Comparison of ENCODE assay signal across 9 cellular contexts in the genomic region with DNA sequence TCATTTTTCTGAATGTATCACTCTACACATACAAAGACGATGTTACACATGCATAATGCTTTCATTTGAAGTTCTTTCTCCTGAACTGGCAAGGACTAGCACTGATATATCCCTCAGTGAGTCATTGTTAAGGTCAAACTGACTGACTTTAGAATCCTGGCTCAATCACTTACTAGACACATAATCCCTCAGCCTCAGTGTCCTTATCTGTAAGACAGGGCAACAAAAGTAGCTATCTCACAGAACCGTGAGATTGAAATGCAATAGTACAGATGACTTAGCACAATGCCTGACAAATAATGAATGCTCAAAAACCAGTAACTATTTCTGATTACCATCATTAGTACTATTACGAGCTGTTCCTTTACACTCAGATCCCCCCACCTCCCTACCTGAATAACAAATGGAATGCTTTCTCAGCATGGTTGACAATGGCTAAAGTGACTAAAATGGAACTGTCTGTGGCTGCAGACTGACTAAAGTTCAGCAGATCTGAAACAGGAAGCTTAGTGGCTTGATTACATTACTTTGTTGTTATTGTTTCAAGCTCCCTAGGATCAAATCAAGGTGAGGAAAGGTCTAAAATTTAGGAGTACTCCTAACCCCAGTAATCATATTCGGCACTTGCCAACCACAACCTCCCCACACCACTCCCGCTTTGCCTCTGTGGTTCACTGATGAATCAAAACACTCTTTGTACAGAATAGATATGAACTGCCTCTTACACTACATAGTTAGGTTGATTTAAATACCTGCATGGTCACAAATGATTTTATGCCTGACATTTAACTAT. TPM values are rescaled to one million over a fixed set of nuclear protein-coding genes. Genes with fewer than 3 reads are reported as not detected.
DNase-seq lines count a peak whose midpoint lies in the region; ATAC-seq and TF ChIP-seq lines count a peak whose summit lies in the region.
"Had no signal": no experiment of that assay in that cellular context is flagged by ENCODE, and none has a peak within 500 bp of the region (broad histone marks: within the 10 kb centered on the region; RNA-seq: fewer than 3 reads in every experiment).

No MANE protein-coding gene starts in this region.

- no peaks in the 10 kb centered on the region for H3K27me3 ChIP-seq in HUES48 (ENCODE audit: control insufficient read depth, insufficient read depth, low read length)
- no peaks in the 10 kb centered on the region for H3K27me3 ChIP-seq in endodermal cell (ENCODE audit: control insufficient read depth, insufficient read depth, low read length, poor library complexity, severe bottlenecking)

- no peaks in the 10 kb centered on the region for H3K9me3 ChIP-seq in HUES48 (ENCODE audit: control insufficient read depth, insufficient read depth, low read length)
- no peaks in the 10 kb centered on the region for H3K9me3 ChIP-seq in endodermal cell (ENCODE audit: control insufficient read depth, low read length)

- H3K4me1 Mint-ChIP-seq in endodermal cell, result peaks cover 13% of the 10 kb centered on the region

- H3K27me3 Mint-ChIP-seq in endodermal cell (ENCODE audit: insufficient read depth), result no peaks in the 10 kb centered on the region

- H3K4me3 Mint-ChIP-seq in endodermal cell, result no peak overlapping the region

- H3K36me3 ChIP-seq in HUES48 (ENCODE audit: control insufficient read depth, insufficient read depth, low read length) (no peaks in the 10 kb centered on the region), endodermal cell (ENCODE audit: control insufficient read depth, insufficient read depth, low read length) (peaks cover 21% of the 10 kb centered on the region)

- peak overlapping the region; percentile 4 for H3K27ac Mint-ChIP-seq in endodermal cell

- H3K4me3 ChIP-seq in HUES48 (ENCODE audit: low read depth, low read length) (no peak overlapping the region), endodermal cell (ENCODE audit: low read length) (no peak overlapping the region)

- peaks cover 12% of the 10 kb centered on the region; the same call in 1 of the 2 replicates for H3K4me1 ChIP-seq in HUES48 (ENCODE audit: control insufficient read depth, insufficient read depth, low read length)
- peaks cover 3% of the 10 kb centered on the region for H3K4me1 ChIP-seq in endodermal cell (ENCODE audit: control insufficient read depth, insufficient read depth, low read length)

- 78 to 83% methylated on average over 3 to 5 of the region's 5 CpGs for WGBS in endodermal cell (ENCODE audit: insufficient coverage in 1 of 2, insufficient read length in 1 of 2), 2 experiments

- peak overlapping the region; percentile 60 for H3K27ac ChIP-seq in HUES48 (ENCODE audit: low read depth, low read length)
- H3K27ac ChIP-seq in endodermal cell (ENCODE audit: low read depth, low read length), result no peak overlapping the region
- H3K27ac ChIP-seq: HL-60 had no signal

- ATAC-seq in GM21390 (IDR thresholded peaks at IDR 0.05; ENCODE audit: unreplicated experiment), result peak; percentile 78

- DNase-seq in GM10266 (ENCODE audit: extremely low spot score), result peak; percentile 30
- DNase-seq in endodermal cell, result no peak
- DNase-seq in nucleus accumbens (lab: John Stamatoyannopoulos, UW), result no peak
- DNase-seq in hippocampal formation (lab: John Stamatoyannopoulos, UW), result no peak
- DNase-seq in NCI-H187 (lab: John Stamatoyannopoulos, UW), result no peak
- DNase-seq in NCI-H1417 treated with DMSO at 0.1 percent for 48 hours (lab: John Stamatoyannopoulos, UW), result no peak

- H3K36me3 Mint-ChIP-seq in endodermal cell (ENCODE audit: low read depth), result peaks cover 14% of the 10 kb centered on the region

- TF ChIP-seq CTCF in GM10266 (IDR thresholded peaks at IDR 0.05; ENCODE audit: control insufficient read depth, insufficient read depth, low read depth, missing control alignments), result no peak
- no peak for TF ChIP-seq CTCF in endodermal cell (conservative IDR thresholded peaks at IDR 0.05)

- no peaks in the 10 kb centered on the region for H3K9me3 Mint-ChIP-seq in endodermal cell

- H3K9ac ChIP-seq in HUES48 (ENCODE audit: low read depth, low read length), result no peak overlapping the region
- no peak overlapping the region for H3K9ac ChIP-seq in endodermal cell (ENCODE audit: extremely low read depth, low read length, poor library complexity, severe bottlenecking)

RNA-seq across cellular contexts. Expression of a gene that starts 35.8 kb away (rescaled TPM):
- under 1 TPM; 0.93 to 0.95 TPM for total RNA-seq in endodermal cell
- 6.4 TPM for polyA plus RNA-seq in endodermal cell (2013, experiment 1 of 2)
- 4.7 TPM for polyA plus RNA-seq in endodermal cell (2013, experiment 2 of 2)

RNA-seq across cellular contexts. Expression of a gene that starts 40.9 kb away (rescaled TPM):
- total RNA-seq in endodermal cell, result 10 to 100 TPM; 21.5 to 30.9 TPM
- polyA plus RNA-seq in endodermal cell (2013, experiment 1 of 2), result 17.1 TPM
- polyA plus RNA-seq in endodermal cell (2013, experiment 2 of 2), result 18.5 TPM
